In the genomic region with DNA sequence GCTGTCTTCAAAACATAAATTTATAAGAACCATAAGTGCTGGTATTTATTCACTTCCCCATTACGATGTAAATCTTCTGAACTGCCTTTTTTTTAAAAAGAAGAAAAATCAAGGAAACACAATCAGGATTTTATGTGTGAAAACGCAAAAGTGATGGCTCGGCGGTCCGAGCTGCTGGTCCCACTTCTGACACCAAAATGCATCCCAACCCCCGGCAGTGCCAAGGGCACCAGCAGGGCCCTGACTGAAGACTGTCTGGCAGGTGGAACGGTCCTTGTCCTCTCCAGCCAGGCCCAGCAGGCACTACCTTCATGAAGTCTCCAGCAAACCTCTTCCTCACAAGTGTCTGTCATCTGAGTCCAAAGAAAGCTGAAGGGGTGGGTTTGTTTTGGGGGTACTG, we compare ENCODE assay signal across 24 cellular contexts.
"Had no signal": no experiment of that assay in that cellular context is flagged by ENCODE, and none has a peak within 500 bp of the region (broad histone marks: within the 10 kb centered on the region; RNA-seq: fewer than 3 reads in every experiment).

No MANE protein-coding gene starts in this region.

- H3K9me3 ChIP-seq: adrenal gland had no signal

- H3K36me3 ChIP-seq: adrenal gland, brain microvascular endothelial cell, uterus had no signal

- H3K79me2 ChIP-seq: hepatocyte had no signal

- H3K27ac ChIP-seq: adrenal gland, brain microvascular endothelial cell, coronary artery, gastroesophageal sphincter, hepatocyte, thoracic aorta, uterus had no signal

- H3K4me1 Mint-ChIP-seq: activated CD4-positive, alpha-beta T cell treated with anti-CD3 and anti-CD28 coated beads for 36 hours; activated naive CD8-positive, alpha-beta T cell treated with anti-CD3 and anti-CD28 coated beads for 36 hours had no signal

- H3K9me3 Mint-ChIP-seq: effector memory CD8-positive, alpha-beta T cell; natural killer cell treated with Interleukin-12 subunit alpha and Interleukin-12 subunit beta and Interleukin-15 and Interleukin-18, amount 100 ng/mL, for 72 hours had no signal

- H2AFZ ChIP-seq: hepatocyte had no signal

- H3K4me3 Mint-ChIP-seq: activated CD4-positive, alpha-beta T cell treated with anti-CD3 and anti-CD28 coated beads for 36 hours; activated naive CD4-positive, alpha-beta T cell treated with anti-CD3 and anti-CD28 coated beads for 36 hours; activated naive CD8-positive, alpha-beta T cell treated with anti-CD3 and anti-CD28 coated beads for 36 hours; activated T-helper 1 cell treated with anti-CD3 and anti-CD28 coated beads, Interleukin-12 subunit alpha, Interleukin-12 subunit beta, Interleukin-2, Interleukin-4 antibody, amounts not matched to agents 30 ng/mL and 10 ng/mL and 1 ng/mL, durations not matched to agents 14 hours and 24 hours and 36 hours; effector memory CD8-positive, alpha-beta T cell; natural killer cell treated with Interleukin-12 subunit alpha and Interleukin-12 subunit beta and Interleukin-15 and Interleukin-18, amount 100 ng/mL, for 72 hours; T-helper 2 cell treated with Interferon-gamma antibody and Interleukin-4, amounts not matched to agents 5 μg/mL and 100 μg/mL, for 36 hours had no signal

- DNase-seq: activated CD4-positive, alpha-beta T cell treated with anti-CD3 and anti-CD28 coated beads for 36 hours; activated CD4-positive, CD25-positive, alpha-beta regulatory T cell; activated effector memory CD4-positive, alpha-beta T cell treated with anti-CD3 and anti-CD28 coated beads, Interleukin-2, amount 50 U/mL, for 16 hours; activated naive CD4-positive, alpha-beta T cell treated with anti-CD3 and anti-CD28 coated beads for 36 hours; activated naive CD8-positive, alpha-beta T cell treated with anti-CD3 and anti-CD28 coated beads for 36 hours; brain microvascular endothelial cell; effector memory CD8-positive, alpha-beta T cell; left cardiac atrium; posterior cingulate gyrus; stimulated activated CD4-positive, alpha-beta T cell treated with anti-CD3 and anti-CD28 coated beads, Interleukin-15, amount 100 ng/mL, for 24 hours; stimulated activated CD4-positive, alpha-beta T cell treated with anti-CD3 and anti-CD28 coated beads, Interleukin-2, amount 100 ng/mL, for 24 hours; stimulated activated naive CD8-positive, alpha-beta T cell treated with anti-CD3 and anti-CD28 coated beads, Interleukin-15, Interleukin-2, amounts not matched to agents 100 U/mL and 50 U/mL, for 24 hours; T-helper 1 cell; trophoblast cell; uterus had no signal

- H3K27me3 ChIP-seq: adrenal gland, brain microvascular endothelial cell, gastroesophageal sphincter, hepatocyte, uterus had no signal

- ATAC-seq: activated CD4-positive, alpha-beta T cell treated with anti-CD3 and anti-CD28 coated beads for 36 hours; effector memory CD8-positive, alpha-beta T cell; gastroesophageal sphincter; left cardiac atrium; natural killer cell treated with Interleukin-12 subunit alpha and Interleukin-12 subunit beta and Interleukin-15 and Interleukin-18, amount 100 ng/mL, for 72 hours; right cardiac atrium; stimulated activated naive CD8-positive, alpha-beta T cell treated with anti-CD3 and anti-CD28 coated beads, Interleukin-15, Interleukin-2, amounts not matched to agents 100 U/mL and 50 U/mL, for 24 hours had no signal

- H3K27ac Mint-ChIP-seq: activated CD4-positive, alpha-beta T cell treated with anti-CD3 and anti-CD28 coated beads for 36 hours; activated naive CD4-positive, alpha-beta T cell treated with anti-CD3 and anti-CD28 coated beads for 36 hours; activated naive CD8-positive, alpha-beta T cell treated with anti-CD3 and anti-CD28 coated beads for 36 hours; activated T-helper 1 cell treated with anti-CD3 and anti-CD28 coated beads, Interleukin-12 subunit alpha, Interleukin-12 subunit beta, Interleukin-2, Interleukin-4 antibody, amounts not matched to agents 30 ng/mL and 10 ng/mL and 1 ng/mL, durations not matched to agents 14 hours and 24 hours and 36 hours; effector memory CD8-positive, alpha-beta T cell; natural killer cell treated with Interleukin-12 subunit alpha and Interleukin-12 subunit beta and Interleukin-15 and Interleukin-18, amount 100 ng/mL, for 72 hours; T-helper 2 cell treated with Interferon-gamma antibody and Interleukin-4, amounts not matched to agents 5 μg/mL and 100 μg/mL, for 36 hours had no signal

- H3K27me3 Mint-ChIP-seq: activated CD4-positive, alpha-beta T cell treated with anti-CD3 and anti-CD28 coated beads for 36 hours; activated naive CD8-positive, alpha-beta T cell treated with anti-CD3 and anti-CD28 coated beads for 36 hours; effector memory CD8-positive, alpha-beta T cell; natural killer cell treated with Interleukin-12 subunit alpha and Interleukin-12 subunit beta and Interleukin-15 and Interleukin-18, amount 100 ng/mL, for 72 hours had no signal

- H3K4me2 ChIP-seq: hepatocyte had no signal

- H3K4me3 ChIP-seq: adrenal gland, coronary artery, gastroesophageal sphincter, hepatocyte, thoracic aorta, uterus had no signal

- H3K4me1 ChIP-seq: adrenal gland, gastroesophageal sphincter, uterus had no signal
